Comparison of ENCODE assay signal across 8 cellular contexts in genomic region chr9:124861342-124862229, GRCh38. TPM values are rescaled to one million over a fixed set of nuclear protein-coding genes. Genes with fewer than 3 reads are reported as not detected.
DNase-seq lines count a peak whose midpoint lies in the region; ATAC-seq and TF ChIP-seq lines count a peak whose summit lies in the region.

ARPC5L (plus strand) TSS chr9:124862130; CDS start chr9:124869291, 7,161 bp downstream.
RPL35 (minus strand) TSS chr9:124861957; CDS start chr9:124861912, 45 bp downstream.

- H3F3A ChIP-seq in smooth muscle cell (ENCODE audit: low read depth), result peaks cover 12% of the 10 kb centered on the region

- TF ChIP-seq CTCF in WERI-Rb-1 (IDR thresholded peaks at IDR 0.05; ENCODE audit: low read depth, low read length) (peak; percentile 23; the same call in 1 of the 2 replicates), breast epithelium (IDR thresholded peaks at IDR 0.05) (peak in 1 of 3 donors; percentile 9), smooth muscle cell (IDR thresholded peaks at IDR 0.05; ENCODE audit: borderline replicate concordance, insufficient read depth, poor library complexity, severe bottlenecking) (peak; percentile 29)

- ATAC-seq in HG03175 (IDR thresholded peaks at IDR 0.05; ENCODE audit: unreplicated experiment), result peak; percentile 87

- peak within 1 kb of the TSS; percentile 92 for H2AFZ ChIP-seq in smooth muscle cell (ENCODE audit: low read depth)

- under 1% methylated on average over 79 of the region's 92 CpGs for WGBS in smooth muscle cell (ENCODE audit: low lambda C conversion rate)

- in situ Hi-C loops in GM18951 (cut with MboI; ENCODE audit: low sequenced_read_pairs, unreplicated experiment), result no loop called here

- H3K36me3 ChIP-seq in WERI-Rb-1, result peaks cover 51% of the 10 kb centered on the region
- peaks cover 4% of the 10 kb centered on the region for H3K36me3 ChIP-seq in breast epithelium
- H3K36me3 ChIP-seq in smooth muscle cell (ENCODE audit: low read depth), result peaks cover 4% of the 10 kb centered on the region

- H3K4me1 ChIP-seq in breast epithelium (peaks cover 4 to 8% of the 10 kb centered on the region in 2 donors), smooth muscle cell (ENCODE audit: low read depth) (peaks cover 18% of the 10 kb centered on the region)

- peak; percentile 99 for DNase-seq in AG08396 (ENCODE audit: low spot score)
- DNase-seq in NCI-H2227 (lab: John Stamatoyannopoulos, UW; ENCODE audit: unreplicated experiment), result peak; percentile 93
- peak; percentile 98 for DNase-seq in WERI-Rb-1
- peak; percentile 93 to 96 for DNase-seq in breast epithelium (ENCODE audit: low spot score in 2 of 2)
- DNase-seq in iPS-NIHi11 (ENCODE audit: low spot score), result peak; percentile 99
- DNase-seq in smooth muscle cell (lab: John Stamatoyannopoulos, UW; ENCODE audit: unreplicated experiment), result peak; percentile 72

- peak; percentile 98 for TF ChIP-seq POLR2A in GM18951 (IDR thresholded peaks at IDR 0.05; ENCODE audit: extremely low read depth, insufficient read depth, insufficient read length)
- TF ChIP-seq POLR2A in breast epithelium (IDR thresholded peaks at IDR 0.05), result peak; percentile 79

- peak within 1 kb of the TSS; percentile 95 for H3K4me2 ChIP-seq in smooth muscle cell

- H4K20me1 ChIP-seq in smooth muscle cell (ENCODE audit: low read depth), result peaks cover 50% of the 10 kb centered on the region

- H3K27me3 ChIP-seq in WERI-Rb-1 (ENCODE audit: insufficient read depth, low read depth, severe bottlenecking), result no peaks in the 10 kb centered on the region
- no peaks in the 10 kb centered on the region for H3K27me3 ChIP-seq in breast epithelium
- H3K27me3 ChIP-seq in smooth muscle cell (ENCODE audit: low read depth), result no peaks in the 10 kb centered on the region

- intact Hi-C loops in breast epithelium (cut with DNase I; ENCODE audit: low total_unique reads), result no loop called here

- H3K9ac ChIP-seq in smooth muscle cell (ENCODE audit: low read depth), result peak within 1 kb of the TSS; percentile 95

- no peaks in the 10 kb centered on the region for H3K9me3 ChIP-seq in WERI-Rb-1 (ENCODE audit: severe bottlenecking)
- H3K9me3 ChIP-seq in breast epithelium, result no peaks in the 10 kb centered on the region
- H3K9me3 ChIP-seq in smooth muscle cell (replicated peaks; ENCODE audit: low read depth), result no peaks in the 10 kb centered on the region

- peak within 1 kb of the TSS; percentile 98 for H3K4me3 ChIP-seq in WERI-Rb-1 (ENCODE audit: low read depth, low read length)
- H3K4me3 ChIP-seq in breast epithelium, result peak within 1 kb of the TSS; percentile 75 to 96 (median 92)
- H3K4me3 ChIP-seq in smooth muscle cell, result peak within 1 kb of the TSS; percentile 97

- H3K79me2 ChIP-seq in smooth muscle cell (ENCODE audit: low read depth), result peaks cover 31% of the 10 kb centered on the region

- peak within 1 kb of the TSS; percentile 94 for H3K27ac ChIP-seq in WERI-Rb-1
- peak within 1 kb of the TSS; percentile 94 to 95 for H3K27ac ChIP-seq in breast epithelium
- peak within 1 kb of the TSS; percentile 96 for H3K27ac ChIP-seq in smooth muscle cell (ENCODE audit: low read depth)

RNA-seq across cellular contexts. Expression of gene ARPC5L, which starts in this region (rescaled TPM):
- total RNA-seq in breast epithelium (10 to 100 TPM; 12.5 to 25.6 (median 22.0) TPM), smooth muscle cell (20.9 and 30.4 TPM in 2 replicates)
- polyA plus RNA-seq in smooth muscle cell, result 69.8 and 83.9 TPM in 2 replicates

RNA-seq across cellular contexts. Expression of gene RPL35, which starts in this region (rescaled TPM):
- total RNA-seq in breast epithelium (1,000 to 10,000 TPM; 2,475 to 3,579 (median 2,566) TPM), smooth muscle cell (1,579 and 1,932 TPM in 2 replicates)
- polyA plus RNA-seq in smooth muscle cell, result 1,321 and 1,396 TPM in 2 replicates

Comparison
In these comparisons a context has a peak if more than half of its experiments do, and no peak if none do; other contexts are left out.
1. Peak in every context shown above with its lines: DNase-seq, ATAC-seq, H3K4me3 ChIP-seq and H3K27ac ChIP-seq.